In the genomic region with DNA sequence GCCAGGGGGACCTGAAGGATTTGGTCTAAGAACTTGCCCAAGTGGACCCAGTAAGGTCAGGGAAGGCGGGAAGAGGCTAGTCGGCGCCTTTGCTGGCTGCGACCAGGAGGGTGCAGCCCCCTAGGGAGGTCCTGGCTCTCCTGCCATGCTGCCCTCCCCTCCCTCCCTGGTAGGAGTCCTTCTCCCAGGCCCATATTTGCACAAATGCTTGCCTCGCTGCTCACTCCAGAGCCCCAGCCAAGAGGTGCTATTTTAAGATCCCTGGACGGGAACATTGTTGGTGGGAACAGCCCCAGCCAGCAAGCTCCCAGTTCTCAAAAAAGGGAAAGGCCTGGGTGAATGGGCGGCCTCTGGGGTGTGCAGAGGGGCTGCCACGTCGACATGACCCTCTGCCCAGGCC, we compare ENCODE assay signal across 2 cellular contexts.
TF ChIP-seq lines count a peak whose summit lies in the region.

No MANE protein-coding gene starts in this region.

TF ChIP-seq in liver, 16 proteins besides CTCF, POLR2A, EP300 and RAD21:
- TF ChIP-seq HNF4G (IDR thresholded peaks at IDR 0.05) (no peak), SP1 (IDR thresholded peaks at IDR 0.05) (peak; percentile 31), GABPA (IDR thresholded peaks at IDR 0.05 in 1 of 2, conservative IDR thresholded peaks at IDR 0.05 in 1 of 2) (no peak), FOXA1 (IDR thresholded peaks at IDR 0.05) (no peak), EGR1 (IDR thresholded peaks at IDR 0.05; ENCODE audit: low read depth in 2 of 2) (no peak), JUND (IDR thresholded peaks at IDR 0.05) (no peak), TAF1 (conservative IDR thresholded peaks at IDR 0.05) (no peak), NR2F2 (IDR thresholded peaks at IDR 0.05) (peak; percentile 33), FOXA2 (IDR thresholded peaks at IDR 0.05) (no peak), ZBTB33 (IDR thresholded peaks at IDR 0.05) (no peak)
- TF ChIP-seq, protein P1, sequence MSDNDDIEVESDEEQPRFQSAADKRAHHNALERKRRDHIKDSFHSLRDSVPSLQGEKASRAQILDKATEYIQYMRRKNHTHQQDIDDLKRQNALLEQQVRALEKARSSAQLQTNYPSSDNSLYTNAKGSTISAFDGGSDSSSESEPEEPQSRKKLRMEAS (IDR thresholded peaks at IDR 0.05): no peak
- TF ChIP-seq, protein P2, sequence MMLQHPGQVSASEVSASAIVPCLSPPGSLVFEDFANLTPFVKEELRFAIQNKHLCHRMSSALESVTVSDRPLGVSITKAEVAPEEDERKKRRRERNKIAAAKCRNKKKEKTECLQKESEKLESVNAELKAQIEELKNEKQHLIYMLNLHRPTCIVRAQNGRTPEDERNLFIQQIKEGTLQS (IDR thresholded peaks at IDR 0.05): no peak
- TF ChIP-seq, protein P3, sequence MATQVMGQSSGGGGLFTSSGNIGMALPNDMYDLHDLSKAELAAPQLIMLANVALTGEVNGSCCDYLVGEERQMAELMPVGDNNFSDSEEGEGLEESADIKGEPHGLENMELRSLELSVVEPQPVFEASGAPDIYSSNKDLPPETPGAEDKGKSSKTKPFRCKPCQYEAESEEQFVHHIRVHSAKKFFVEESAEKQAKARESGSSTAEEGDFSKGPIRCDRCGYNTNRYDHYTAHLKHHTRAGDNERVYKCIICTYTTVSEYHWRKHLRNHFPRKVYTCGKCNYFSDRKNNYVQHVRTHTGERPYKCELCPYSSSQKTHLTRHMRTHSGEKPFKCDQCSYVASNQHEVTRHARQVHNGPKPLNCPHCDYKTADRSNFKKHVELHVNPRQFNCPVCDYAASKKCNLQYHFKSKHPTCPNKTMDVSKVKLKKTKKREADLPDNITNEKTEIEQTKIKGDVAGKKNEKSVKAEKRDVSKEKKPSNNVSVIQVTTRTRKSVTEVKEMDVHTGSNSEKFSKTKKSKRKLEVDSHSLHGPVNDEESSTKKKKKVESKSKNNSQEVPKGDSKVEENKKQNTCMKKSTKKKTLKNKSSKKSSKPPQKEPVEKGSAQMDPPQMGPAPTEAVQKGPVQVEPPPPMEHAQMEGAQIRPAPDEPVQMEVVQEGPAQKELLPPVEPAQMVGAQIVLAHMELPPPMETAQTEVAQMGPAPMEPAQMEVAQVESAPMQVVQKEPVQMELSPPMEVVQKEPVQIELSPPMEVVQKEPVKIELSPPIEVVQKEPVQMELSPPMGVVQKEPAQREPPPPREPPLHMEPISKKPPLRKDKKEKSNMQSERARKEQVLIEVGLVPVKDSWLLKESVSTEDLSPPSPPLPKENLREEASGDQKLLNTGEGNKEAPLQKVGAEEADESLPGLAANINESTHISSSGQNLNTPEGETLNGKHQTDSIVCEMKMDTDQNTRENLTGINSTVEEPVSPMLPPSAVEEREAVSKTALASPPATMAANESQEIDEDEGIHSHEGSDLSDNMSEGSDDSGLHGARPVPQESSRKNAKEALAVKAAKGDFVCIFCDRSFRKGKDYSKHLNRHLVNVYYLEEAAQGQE (IDR thresholded peaks at IDR 0.05): no peak

TF ChIP-seq in HepG2, 621 proteins besides CTCF, POLR2A, EP300 and RAD21:
- TF ChIP-seq ZNF747 (CRISPR knock-in tag; IDR thresholded peaks at IDR 0.05; ENCODE audit: borderline replicate concordance) (no peak), ELF1 (CRISPR knock-in tag; IDR thresholded peaks at IDR 0.05) (no peak), ASH2L (IDR thresholded peaks at IDR 0.05; ENCODE audit: insufficient read length, low read depth, low read length) (no peak), MIXL1 (CRISPR knock-in tag; IDR thresholded peaks at IDR 0.05) (no peak)
TF ChIP-seq in HepG2: peak in this region for 0.
